In the genomic region with DNA sequence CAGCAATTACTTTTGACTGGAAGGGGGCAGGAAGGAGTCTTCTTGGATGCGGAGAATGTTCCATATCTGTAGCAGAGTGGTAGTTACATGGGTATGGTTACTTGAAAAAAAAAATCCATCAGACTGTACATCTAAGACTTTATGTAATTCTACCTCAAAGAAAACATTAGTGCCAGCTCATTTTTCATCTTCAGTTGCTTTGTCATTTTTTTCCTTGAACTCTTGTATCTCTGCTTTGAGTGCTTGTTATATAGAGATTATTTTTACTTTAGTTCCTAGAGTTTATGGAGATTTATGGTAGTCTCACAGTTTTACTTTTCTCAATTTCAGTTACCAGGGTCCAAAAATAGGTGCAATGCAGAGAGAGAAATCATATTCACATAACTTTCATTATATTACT, we compare ENCODE assay signal across 36 cellular contexts.
"Had no signal": no experiment of that assay in that cellular context is flagged by ENCODE, and none has a peak within 500 bp of the region (broad histone marks: within the 10 kb centered on the region; RNA-seq: fewer than 3 reads in every experiment).

No MANE protein-coding gene starts in this region.

- H3K36me3 ChIP-seq: MG63 had no signal

- H3K4me3 ChIP-seq: MG63 had no signal

- H3K9me3 ChIP-seq: MG63 had no signal

- H3K27me3 ChIP-seq: MG63 had no signal

- DNase-seq: Karpas-422, Kasumi-1, MG63, MM.1S, MV-4-11, NCI-H1048, NCI-H1092, NCI-H1092 treated with DMSO at 0.1 percent for 48 hours, NCI-H1105, NCI-H1105 treated with DMSO at 0.1 percent for 48 hours, NCI-H1417, NCI-H1417 treated with DMSO at 0.1 percent for 48 hours, NCI-H1436, NCI-H1436 treated with DMSO at 0.1 percent for 48 hours, NCI-H146, NCI-H1694, NCI-H1694 treated with DMSO at 0.1 percent for 48 hours, NCI-H187, NCI-H187 treated with DMSO at 0.1 percent for 48 hours, NCI-H1930, NCI-H2029, NCI-H2029 treated with DMSO at 0.1 percent for 48 hours, NCI-H2081, NCI-H2081 treated with DMSO at 0.1 percent for 48 hours, NCI-H2107, NCI-H2171, NCI-H2171 treated with DMSO at 0.1 percent for 48 hours, NCI-H2227 treated with DMSO at 0.1 percent for 48 hours, NCI-H226, NCI-H345, NCI-H446, NCI-H446 treated with DMSO at 0.1 percent for 48 hours, NCI-H510A, NCI-H510A treated with DMSO at 0.1 percent for 48 hours, NCI-H524, NCI-H524 treated with DMSO at 0.1 percent for 48 hours had no signal
